Comparison of ENCODE assay signal across 18 cellular contexts in genomic region chr13:111868716-111869115, GRCh38.
DNase-seq lines count a peak whose midpoint lies in the region; ATAC-seq and TF ChIP-seq lines count a peak whose summit lies in the region.
"Had no signal": no experiment of that assay in that cellular context is flagged by ENCODE, and none has a peak within 500 bp of the region (broad histone marks: within the 10 kb centered on the region; RNA-seq: fewer than 3 reads in every experiment).

No MANE protein-coding gene starts in this region.

- H3K36me3 ChIP-seq in right atrium auricular region (no peaks in the 10 kb centered on the region), heart right ventricle (no peaks in the 10 kb centered on the region), esophagus muscularis mucosa (no peaks in the 10 kb centered on the region), aorta (ENCODE audit: control insufficient read depth in 1 of 2, insufficient read depth in 2 of 2, low read length in 1 of 2) (no peaks in the 10 kb centered on the region)
- H3K36me3 ChIP-seq: BE2C, BLaER1 had no signal

- no peak for ATAC-seq in heart right ventricle
- ATAC-seq in aorta (ENCODE audit: low FRiP score): peak; percentile 33

- H3K27ac Mint-ChIP-seq in Calu3 (ENCODE audit: unreplicated experiment): no peak overlapping the region
- H3K27ac Mint-ChIP-seq: CD14-positive monocyte; CD4-positive, alpha-beta memory T cell; CD4-positive, CD25-positive, alpha-beta regulatory T cell; CD8-positive, alpha-beta memory T cell had no signal

- 90 to 92% methylated on average over 3 of the region's 3 CpGs for WGBS in heart right ventricle, 2 donors
- WGBS in esophagus muscularis mucosa: 92% methylated on average over 3 of the region's 3 CpGs
- WGBS in aorta, 2 donors: 92% methylated on average over 3 of the region's 3 CpGs

- no peaks in the 10 kb centered on the region for H3K36me3 Mint-ChIP-seq in Calu3 (ENCODE audit: insufficient read depth, unreplicated experiment)
- H3K36me3 Mint-ChIP-seq: CD14-positive monocyte; CD4-positive, alpha-beta memory T cell; CD4-positive, CD25-positive, alpha-beta regulatory T cell; CD8-positive, alpha-beta memory T cell had no signal

- no peaks in the 10 kb centered on the region for H3K4me1 ChIP-seq in right atrium auricular region
- H3K4me1 ChIP-seq in heart right ventricle: no peaks in the 10 kb centered on the region
- H3K4me1 ChIP-seq in esophagus muscularis mucosa: no peaks in the 10 kb centered on the region
- H3K4me1 ChIP-seq in aorta (ENCODE audit: control insufficient read depth in 1 of 2, insufficient read depth in 2 of 2, low read length in 2 of 2): no peaks in the 10 kb centered on the region
- H3K4me1 ChIP-seq: BE2C, BLaER1 had no signal

- H3K4me3 ChIP-seq in right atrium auricular region (no peak overlapping the region), heart right ventricle (no peak overlapping the region), esophagus muscularis mucosa (no peak overlapping the region), aorta (ENCODE audit: low read length in 2 of 2) (no peak overlapping the region)
- H3K4me3 ChIP-seq: BLaER1 had no signal

- no peak for TF ChIP-seq POLR2A in esophagus muscularis mucosa (IDR thresholded peaks at IDR 0.05; ENCODE audit: low read depth)

- no peak for TF ChIP-seq CTCF in right atrium auricular region (IDR thresholded peaks at IDR 0.05)
- no peak for TF ChIP-seq CTCF in heart right ventricle (IDR thresholded peaks at IDR 0.05)
- no peak for TF ChIP-seq CTCF in esophagus muscularis mucosa (IDR thresholded peaks at IDR 0.05)
- TF ChIP-seq CTCF in Calu3 (IDR thresholded peaks at IDR 0.05; ENCODE audit: unreplicated experiment): no peak

- no peaks in the 10 kb centered on the region for H3K4me1 Mint-ChIP-seq in Calu3 (ENCODE audit: low read depth, unreplicated experiment)
- H3K4me1 Mint-ChIP-seq: CD14-positive monocyte; CD4-positive, alpha-beta memory T cell; CD4-positive, CD25-positive, alpha-beta regulatory T cell; CD8-positive, alpha-beta memory T cell had no signal

- intact Hi-C loops in heart right ventricle (cut with DNase I) (no loop called here), esophagus muscularis mucosa (cut with DNase I) (no loop called here), aorta (cut with DNase I) (no loop called here), Calu3 (cut with micrococcal nuclease; ENCODE audit: unreplicated experiment) (no loop called here)

- TF ChIP-seq EP300 in esophagus muscularis mucosa (IDR thresholded peaks at IDR 0.05): no peak

- H3K9me3 ChIP-seq in right atrium auricular region (no peaks in the 10 kb centered on the region), heart right ventricle (peaks cover 0 to 15% (median 8%) of the 10 kb centered on the region in 11 donors), esophagus muscularis mucosa (peaks cover 0 to 12% (median 2%) of the 10 kb centered on the region in 4 donors), aorta (ENCODE audit: control insufficient read depth, low read length) (no peaks in the 10 kb centered on the region)
- H3K9me3 ChIP-seq: BE2C had no signal

- H3K27me3 ChIP-seq in right atrium auricular region (no peaks in the 10 kb centered on the region), heart right ventricle (peaks cover 0 to 19% (median 10%) of the 10 kb centered on the region in 7 donors), esophagus muscularis mucosa (peaks cover 0 to 31% (median 0%) of the 10 kb centered on the region in 4 donors), aorta (ENCODE audit: control insufficient read depth in 1 of 2, insufficient read depth in 2 of 2, low read length in 1 of 2) (no peaks in the 10 kb centered on the region)
- H3K27me3 ChIP-seq: BLaER1 had no signal

- no peak overlapping the region for H3K27ac ChIP-seq in right atrium auricular region
- no peak overlapping the region for H3K27ac ChIP-seq in heart right ventricle
- H3K27ac ChIP-seq in esophagus muscularis mucosa (replicated peaks in 1 of 4): no peak overlapping the region
- H3K27ac ChIP-seq in aorta (ENCODE audit: low read depth in 1 of 2, low read length in 2 of 2): no peak overlapping the region
- H3K27ac ChIP-seq: BLaER1 had no signal

- H3K9me3 Mint-ChIP-seq in Calu3 (ENCODE audit: low read depth, unreplicated experiment): peaks cover 6% of the 10 kb centered on the region

- DNase-seq in right atrium auricular region (ENCODE audit: low spot score): peak; percentile 18
- DNase-seq in heart right ventricle: no peak
- DNase-seq in esophagus muscularis mucosa (ENCODE audit: extremely low spot score): peak; percentile 74
- no peak for DNase-seq in aorta
- no peak for DNase-seq in ureter (ENCODE audit: low spot score)
- DNase-seq in Calu3: no peak
- DNase-seq: 8988T; ACHN; BE2C; C1 segment of cervical spinal cord; CD4-positive, alpha-beta memory T cell; CD4-positive, CD25-positive, alpha-beta regulatory T cell; CD8-positive, alpha-beta memory T cell; COR-L47; DMS79 treated with DMSO at 0.1 percent for 48 hours; GF-D8 had no signal

- no peak overlapping the region for H3K4me3 Mint-ChIP-seq in Calu3 (ENCODE audit: low read depth, unreplicated experiment)
- H3K4me3 Mint-ChIP-seq: CD14-positive monocyte; CD4-positive, alpha-beta memory T cell; CD4-positive, CD25-positive, alpha-beta regulatory T cell; CD8-positive, alpha-beta memory T cell had no signal

- CTCF ChIA-PET in Calu3 (lab: Charles Lee): no interaction called here

- no TSS peak for BruUV-seq in Calu3 (replicated peaks; lab: Mats Ljungman, UMichigan)

- H3K27me3 Mint-ChIP-seq in Calu3 (ENCODE audit: unreplicated experiment): no peaks in the 10 kb centered on the region
- H3K27me3 Mint-ChIP-seq: CD4-positive, CD25-positive, alpha-beta regulatory T cell had no signal

Comparison
In these comparisons a context has a peak if more than half of its experiments do, and no peak if none do; other contexts are left out.
1. DNase-seq: peak in right atrium auricular region (single experiment) and esophagus muscularis mucosa (single experiment); none in heart right ventricle (0 of 2), aorta (0 of 2), ureter (single experiment) and Calu3 (single experiment).